Comparison of ENCODE assay signal across 8 cellular contexts in the genomic region with DNA sequence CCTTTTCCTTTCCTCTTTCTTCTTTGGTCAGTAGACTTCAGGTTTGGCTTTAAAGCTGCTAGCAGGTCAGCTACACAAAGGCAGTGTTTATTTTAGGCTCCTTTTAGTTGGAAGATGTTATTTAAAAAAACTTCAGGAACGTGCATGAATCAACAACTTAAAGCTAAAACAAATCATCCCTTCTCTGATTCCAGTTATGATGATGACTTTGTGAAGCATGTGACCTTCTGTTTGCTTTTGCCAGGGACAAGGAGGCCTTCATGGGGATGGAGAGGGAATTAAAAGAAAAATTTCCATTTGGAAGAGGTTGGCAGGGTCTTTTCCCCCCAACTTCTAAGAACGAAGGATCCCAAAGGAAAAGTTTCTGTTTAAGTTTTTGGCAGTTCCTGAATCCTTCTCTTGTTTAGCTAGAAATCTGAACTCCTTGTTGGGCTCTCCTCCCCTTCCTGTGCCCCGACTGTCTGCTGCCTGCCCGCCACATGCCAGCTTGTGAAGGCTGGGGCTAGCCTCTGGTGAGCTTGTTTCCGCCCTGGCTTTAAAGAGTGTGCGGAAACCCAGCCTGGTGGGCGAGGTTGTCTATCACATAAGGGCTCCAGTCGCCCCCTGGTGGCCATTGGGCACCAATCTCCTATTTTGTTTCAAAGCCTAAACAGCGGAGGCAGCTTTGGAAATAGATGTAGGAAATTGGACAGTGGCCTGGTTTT. TPM values are rescaled to one million over a fixed set of nuclear protein-coding genes. Genes with fewer than 3 reads are reported as not detected.
DNase-seq lines count a peak whose midpoint lies in the region; ATAC-seq and TF ChIP-seq lines count a peak whose summit lies in the region.

No MANE protein-coding gene starts in this region.

- H3K4me3 ChIP-seq in dorsolateral prefrontal cortex, result peak overlapping the region in 3 of 59 donors; percentile 4 to 26 (median 4)

- intact Hi-C loops in activated CD8-positive, alpha-beta T cell treated with anti-CD3 and anti-CD28 coated beads for 36 hours (cut with micrococcal nuclease), result no loop called here
- intact Hi-C loops in dorsolateral prefrontal cortex (cut with DNase I), result loop anchor here (5.0 to 10.0 kb wide), 3 partner anchors 70 to 140 kb away; partner anchors contain the start of gene IL6R (in 1 of the 2)

- H3K9me3 Mint-ChIP-seq in activated CD8-positive, alpha-beta T cell treated with anti-CD3 and anti-CD28 coated beads for 36 hours, result no peaks in the 10 kb centered on the region

- POLR2A ChIA-PET in activated CD8-positive, alpha-beta T cell treated with anti-CD3 and anti-CD28 coated beads for 36 hours (lab: Charles Lee), result interaction anchor here (0.9 to 3.6 kb wide), 7 partner anchors 9 to 133 kb away, joined by 3 to 33 read pairs (median 4); partner anchors contain the start of gene ATP8B2

- CTCF ChIA-PET in activated CD8-positive, alpha-beta T cell treated with anti-CD3 and anti-CD28 coated beads for 36 hours (lab: Charles Lee), result interaction anchor here (0.6 to 14.6 kb wide), 59 partner anchors 9 to 561 kb away, joined by 3 to 214 read pairs (median 5); partner anchors contain the start of genes AQP10, ATP8B2, HAX1 and RAB13

- DNase-seq in DMS 273 (lab: John Stamatoyannopoulos, UW; ENCODE audit: unreplicated experiment), result peak; percentile 94
- DNase-seq in NCI-H82 (lab: John Stamatoyannopoulos, UW), result peak; percentile 96
- DNase-seq in activated CD8-positive, alpha-beta T cell treated with anti-CD3 and anti-CD28 coated beads for 36 hours, result peak; percentile 99
- DNase-seq in dorsolateral prefrontal cortex, result peak; percentile 69 to 89 (median 79)
- peak; percentile 85 for DNase-seq in medulla oblongata (ENCODE audit: extremely low spot score)
- peak; percentile 74 to 90 for DNase-seq in stimulated activated CD8-positive, alpha-beta memory T cell treated with anti-CD3 and anti-CD28 coated beads, Interleukin-15, amount 100 ng/mL, for 4 hours (ENCODE audit: low read depth in 2 of 2)

- H3K27me3 ChIP-seq in dorsolateral prefrontal cortex, result no peaks in the 10 kb centered on the region

- H3K27me3 Mint-ChIP-seq in activated CD8-positive, alpha-beta T cell treated with anti-CD3 and anti-CD28 coated beads for 36 hours, result no peaks in the 10 kb centered on the region

- H3K36me3 Mint-ChIP-seq in activated CD8-positive, alpha-beta T cell treated with anti-CD3 and anti-CD28 coated beads for 36 hours (ENCODE audit: low read depth), result peaks cover 61% of the 10 kb centered on the region

- H3K4me3 Mint-ChIP-seq in activated CD8-positive, alpha-beta T cell treated with anti-CD3 and anti-CD28 coated beads for 36 hours, result no peak overlapping the region

- peak overlapping the region; percentile 88 for H3K27ac Mint-ChIP-seq in activated CD8-positive, alpha-beta T cell treated with anti-CD3 and anti-CD28 coated beads for 36 hours

- TF ChIP-seq CTCF in activated CD8-positive, alpha-beta T cell treated with anti-CD3 and anti-CD28 coated beads for 36 hours (IDR thresholded peaks at IDR 0.05), result peak; percentile 85
- TF ChIP-seq CTCF in dorsolateral prefrontal cortex (IDR thresholded peaks at IDR 0.05 in 54 of 56, conservative IDR thresholded peaks at IDR 0.05 in 2 of 56; ENCODE audit: low read depth in 1 of 56, partially characterized antibody in 56 of 56), result peak; percentile 70 to 93 (median 87)

- peak overlapping the region in 46 of 59 donors; percentile 2 to 78 (median 56) for H3K27ac ChIP-seq in dorsolateral prefrontal cortex

- H3K4me1 Mint-ChIP-seq in activated CD8-positive, alpha-beta T cell treated with anti-CD3 and anti-CD28 coated beads for 36 hours (ENCODE audit: low read depth), result peaks cover 63% of the 10 kb centered on the region

- ATAC-seq in HG03097 (IDR thresholded peaks at IDR 0.05; ENCODE audit: low FRiP score, unreplicated experiment), result peak; percentile 62
- peak; percentile 97 for ATAC-seq in activated CD8-positive, alpha-beta T cell treated with anti-CD3 and anti-CD28 coated beads for 36 hours
- ATAC-seq in HG03442 (IDR thresholded peaks at IDR 0.05; ENCODE audit: unreplicated experiment), result no peak

RNA-seq across cellular contexts. Expression of gene ATP8B2, which starts 9.5 kb away (rescaled TPM):
- total RNA-seq in activated CD8-positive, alpha-beta T cell treated with anti-CD3 and anti-CD28 coated beads for 36 hours, result 10 to 100 TPM; 52.2 to 54.7 TPM
- 10 to 100 TPM; 28.2 to 80.0 (median 45.7) TPM for total RNA-seq in dorsolateral prefrontal cortex

RNA-seq across cellular contexts. Expression of gene AQP10, which starts 13.9 kb away (rescaled TPM):
- under 1 TPM in 1 of 2 experiments, not detected in 1; 0.14 TPM for total RNA-seq in activated CD8-positive, alpha-beta T cell treated with anti-CD3 and anti-CD28 coated beads for 36 hours
- total RNA-seq in dorsolateral prefrontal cortex, result under 1 TPM in 2 of 120 experiments, not detected in 118; 0.29 to 0.30 TPM
